1 cellular context compared by ENCODE assay signal in the genomic region with DNA sequence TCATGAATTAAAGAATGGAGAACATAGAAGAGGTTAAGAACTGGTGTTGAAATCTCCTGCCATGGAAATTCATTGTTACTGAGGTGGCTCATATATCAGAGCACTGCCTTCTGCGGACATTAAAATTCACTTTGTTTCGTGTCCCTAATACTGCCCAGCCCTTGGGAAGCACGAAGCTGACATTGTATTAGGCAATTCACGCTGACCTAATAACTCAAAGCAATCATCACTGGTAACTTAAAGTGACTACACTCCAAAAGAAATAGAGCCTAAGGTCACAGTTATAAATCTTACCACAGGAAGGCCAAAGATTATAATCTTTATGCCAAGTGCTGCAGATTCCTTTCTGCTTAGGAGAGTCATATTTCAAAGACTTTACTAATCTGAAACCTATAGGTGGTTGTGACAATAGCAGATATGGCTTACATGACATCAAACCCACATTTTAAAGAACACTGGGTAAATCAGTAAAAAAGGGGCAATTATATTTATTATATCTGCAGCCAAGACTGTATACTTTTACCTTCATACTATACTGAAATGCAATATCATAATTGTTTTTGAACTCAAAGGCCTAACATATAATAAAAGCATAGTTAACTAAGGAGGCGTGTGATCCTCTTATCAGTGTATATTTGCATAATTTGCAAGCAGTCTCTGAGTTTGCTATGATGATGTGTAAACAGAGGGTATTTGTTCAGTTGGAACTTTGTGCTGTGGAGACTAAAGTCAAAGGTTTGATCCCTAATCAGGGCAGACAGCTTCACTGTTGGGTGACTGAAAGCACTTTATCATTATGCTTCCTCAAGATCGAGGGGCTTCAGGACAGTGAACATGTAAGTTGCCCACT.
A peak's percentile ranks its signal among the peaks of the same experiment; 100 is the strongest.
TF ChIP-seq lines count a peak whose summit lies in the region.

No MANE protein-coding gene starts in this region.

TF ChIP-seq in HEK293, 187 proteins besides CTCF, POLR2A, EP300 and RAD21 (continued from another document and continues in another):
- TF ChIP-seq, protein P1, sequence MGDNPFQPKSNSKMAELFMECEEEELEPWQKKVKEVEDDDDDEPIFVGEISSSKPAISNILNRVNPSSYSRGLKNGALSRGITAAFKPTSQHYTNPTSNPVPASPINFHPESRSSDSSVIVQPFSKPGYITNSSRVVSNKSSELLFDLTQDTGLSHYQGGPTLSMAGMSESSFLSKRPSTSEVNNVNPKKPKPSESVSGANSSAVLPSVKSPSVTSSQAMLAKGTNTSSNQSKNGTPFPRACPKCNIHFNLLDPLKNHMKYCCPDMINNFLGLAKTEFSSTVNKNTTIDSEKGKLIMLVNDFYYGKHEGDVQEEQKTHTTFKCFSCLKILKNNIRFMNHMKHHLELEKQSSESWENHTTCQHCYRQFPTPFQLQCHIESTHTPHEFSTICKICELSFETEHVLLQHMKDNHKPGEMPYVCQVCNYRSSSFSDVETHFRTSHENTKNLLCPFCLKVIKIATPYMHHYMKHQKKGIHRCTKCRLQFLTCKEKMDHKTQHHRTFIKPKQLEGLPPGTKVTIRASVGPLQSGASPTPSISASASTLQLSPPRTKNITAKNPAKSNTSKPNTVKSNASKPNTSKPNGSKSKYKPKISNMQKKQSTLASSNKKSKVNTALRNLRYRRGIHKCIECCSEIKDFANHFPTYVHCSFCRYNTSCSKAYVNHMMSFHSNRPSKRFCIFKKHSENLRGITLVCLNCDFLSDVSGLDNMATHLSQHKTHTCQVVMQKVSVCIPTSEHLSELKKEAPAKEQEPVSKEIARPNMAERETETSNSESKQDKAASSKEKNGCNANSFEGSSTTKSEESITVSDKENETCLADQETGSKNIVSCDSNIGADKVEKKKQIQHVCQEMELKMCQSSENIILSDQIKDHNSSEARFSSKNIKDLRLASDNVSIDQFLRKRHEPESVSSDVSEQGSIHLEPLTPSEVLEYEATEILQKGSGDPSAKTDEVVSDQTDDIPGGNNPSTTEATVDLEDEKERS (tag by site-specific recombination; IDR thresholded peaks at IDR 0.05) = no peak
- no peak for TF ChIP-seq SETDB1 (IDR thresholded peaks at IDR 0.05; ENCODE audit: insufficient read length, low read length)
- TF ChIP-seq, protein P2, sequence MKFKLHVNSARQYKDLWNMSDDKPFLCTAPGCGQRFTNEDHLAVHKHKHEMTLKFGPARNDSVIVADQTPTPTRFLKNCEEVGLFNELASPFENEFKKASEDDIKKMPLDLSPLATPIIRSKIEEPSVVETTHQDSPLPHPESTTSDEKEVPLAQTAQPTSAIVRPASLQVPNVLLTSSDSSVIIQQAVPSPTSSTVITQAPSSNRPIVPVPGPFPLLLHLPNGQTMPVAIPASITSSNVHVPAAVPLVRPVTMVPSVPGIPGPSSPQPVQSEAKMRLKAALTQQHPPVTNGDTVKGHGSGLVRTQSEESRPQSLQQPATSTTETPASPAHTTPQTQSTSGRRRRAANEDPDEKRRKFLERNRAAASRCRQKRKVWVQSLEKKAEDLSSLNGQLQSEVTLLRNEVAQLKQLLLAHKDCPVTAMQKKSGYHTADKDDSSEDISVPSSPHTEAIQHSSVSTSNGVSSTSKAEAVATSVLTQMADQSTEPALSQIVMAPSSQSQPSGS (tag by site-specific recombination; IDR thresholded peaks at IDR 0.05; ENCODE audit: low read depth) = peak; percentile 62
- TF ChIP-seq ZBTB20 (tag by site-specific recombination; IDR thresholded peaks at IDR 0.05) = 0 out of 2 replicates have a peak, but pooled peaks have one; percentile 19
- TF ChIP-seq ZNF76 (tag by site-specific recombination; IDR thresholded peaks at IDR 0.05; ENCODE audit: borderline replicate concordance, low read depth) = peak; percentile 68; the same call in 1 of the 2 replicates
- TF ChIP-seq ZNF214 (tag by site-specific recombination; IDR thresholded peaks at IDR 0.05; ENCODE audit: borderline replicate concordance) = no peak
- no peak for TF ChIP-seq ZNF777 (tag by site-specific recombination; IDR thresholded peaks at IDR 0.05; ENCODE audit: borderline replicate concordance)
- TF ChIP-seq YY2 (tag by site-specific recombination; IDR thresholded peaks at IDR 0.05) = no peak
- no peak for TF ChIP-seq ZNF404 (tag by site-specific recombination; IDR thresholded peaks at IDR 0.05)
- 0 out of 2 replicates have a peak, but pooled peaks have one; percentile 25 for TF ChIP-seq ZNF624 (tag by site-specific recombination; IDR thresholded peaks at IDR 0.05)
- TF ChIP-seq, protein P3, sequence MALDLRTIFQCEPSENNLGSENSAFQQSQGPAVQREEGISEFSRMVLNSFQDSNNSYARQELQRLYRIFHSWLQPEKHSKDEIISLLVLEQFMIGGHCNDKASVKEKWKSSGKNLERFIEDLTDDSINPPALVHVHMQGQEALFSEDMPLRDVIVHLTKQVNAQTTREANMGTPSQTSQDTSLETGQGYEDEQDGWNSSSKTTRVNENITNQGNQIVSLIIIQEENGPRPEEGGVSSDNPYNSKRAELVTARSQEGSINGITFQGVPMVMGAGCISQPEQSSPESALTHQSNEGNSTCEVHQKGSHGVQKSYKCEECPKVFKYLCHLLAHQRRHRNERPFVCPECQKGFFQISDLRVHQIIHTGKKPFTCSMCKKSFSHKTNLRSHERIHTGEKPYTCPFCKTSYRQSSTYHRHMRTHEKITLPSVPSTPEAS (tag by site-specific recombination; IDR thresholded peaks at IDR 0.05) = peak; percentile 44; the same call in 1 of the 2 replicates
- no peak for TF ChIP-seq ZNF19 (tag by site-specific recombination; IDR thresholded peaks at IDR 0.05; ENCODE audit: low read depth)
- TF ChIP-seq, protein P4, sequence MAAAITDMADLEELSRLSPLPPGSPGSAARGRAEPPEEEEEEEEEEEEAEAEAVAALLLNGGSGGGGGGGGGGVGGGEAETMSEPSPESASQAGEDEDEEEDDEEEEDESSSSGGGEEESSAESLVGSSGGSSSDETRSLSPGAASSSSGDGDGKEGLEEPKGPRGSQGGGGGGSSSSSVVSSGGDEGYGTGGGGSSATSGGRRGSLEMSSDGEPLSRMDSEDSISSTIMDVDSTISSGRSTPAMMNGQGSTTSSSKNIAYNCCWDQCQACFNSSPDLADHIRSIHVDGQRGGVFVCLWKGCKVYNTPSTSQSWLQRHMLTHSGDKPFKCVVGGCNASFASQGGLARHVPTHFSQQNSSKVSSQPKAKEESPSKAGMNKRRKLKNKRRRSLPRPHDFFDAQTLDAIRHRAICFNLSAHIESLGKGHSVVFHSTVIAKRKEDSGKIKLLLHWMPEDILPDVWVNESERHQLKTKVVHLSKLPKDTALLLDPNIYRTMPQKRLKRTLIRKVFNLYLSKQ (tag by site-specific recombination; IDR thresholded peaks at IDR 0.05; ENCODE audit: borderline replicate concordance) = no peak
- TF ChIP-seq, protein P5, sequence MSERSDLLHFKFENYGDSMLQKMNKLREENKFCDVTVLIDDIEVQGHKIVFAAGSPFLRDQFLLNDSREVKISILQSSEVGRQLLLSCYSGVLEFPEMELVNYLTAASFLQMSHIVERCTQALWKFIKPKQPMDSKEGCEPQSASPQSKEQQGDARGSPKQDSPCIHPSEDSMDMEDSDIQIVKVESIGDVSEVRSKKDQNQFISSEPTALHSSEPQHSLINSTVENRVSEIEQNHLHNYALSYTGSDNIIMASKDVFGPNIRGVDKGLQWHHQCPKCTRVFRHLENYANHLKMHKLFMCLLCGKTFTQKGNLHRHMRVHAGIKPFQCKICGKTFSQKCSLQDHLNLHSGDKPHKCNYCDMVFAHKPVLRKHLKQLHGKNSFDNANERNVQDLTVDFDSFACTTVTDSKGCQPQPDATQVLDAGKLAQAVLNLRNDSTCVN (tag by site-specific recombination; optimal IDR thresholded peaks at IDR 0.05) = no peak
- TF ChIP-seq ZNF416 (tag by site-specific recombination; IDR thresholded peaks at IDR 0.05) = no peak
- TF ChIP-seq, protein P6, sequence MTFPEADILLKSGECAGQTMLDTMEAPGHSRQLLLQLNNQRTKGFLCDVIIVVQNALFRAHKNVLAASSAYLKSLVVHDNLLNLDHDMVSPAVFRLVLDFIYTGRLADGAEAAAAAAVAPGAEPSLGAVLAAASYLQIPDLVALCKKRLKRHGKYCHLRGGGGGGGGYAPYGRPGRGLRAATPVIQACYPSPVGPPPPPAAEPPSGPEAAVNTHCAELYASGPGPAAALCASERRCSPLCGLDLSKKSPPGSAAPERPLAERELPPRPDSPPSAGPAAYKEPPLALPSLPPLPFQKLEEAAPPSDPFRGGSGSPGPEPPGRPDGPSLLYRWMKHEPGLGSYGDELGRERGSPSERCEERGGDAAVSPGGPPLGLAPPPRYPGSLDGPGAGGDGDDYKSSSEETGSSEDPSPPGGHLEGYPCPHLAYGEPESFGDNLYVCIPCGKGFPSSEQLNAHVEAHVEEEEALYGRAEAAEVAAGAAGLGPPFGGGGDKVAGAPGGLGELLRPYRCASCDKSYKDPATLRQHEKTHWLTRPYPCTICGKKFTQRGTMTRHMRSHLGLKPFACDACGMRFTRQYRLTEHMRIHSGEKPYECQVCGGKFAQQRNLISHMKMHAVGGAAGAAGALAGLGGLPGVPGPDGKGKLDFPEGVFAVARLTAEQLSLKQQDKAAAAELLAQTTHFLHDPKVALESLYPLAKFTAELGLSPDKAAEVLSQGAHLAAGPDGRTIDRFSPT (tag by site-specific recombination; IDR thresholded peaks at IDR 0.05) = no peak
- peak; percentile 76; the same call in 1 of the 2 replicates for TF ChIP-seq ZNF146 (tag by site-specific recombination; IDR thresholded peaks at IDR 0.05)
- no peak for TF ChIP-seq ZNF184 (tag by site-specific recombination; IDR thresholded peaks at IDR 0.05)
- TF ChIP-seq ZSCAN16 (tag by site-specific recombination; IDR thresholded peaks at IDR 0.05) = no peak
- TF ChIP-seq ZNF561 (tag by site-specific recombination; IDR thresholded peaks at IDR 0.05; ENCODE audit: borderline replicate concordance) = peak; percentile 87
- TF ChIP-seq ZNF23 (tag by site-specific recombination; IDR thresholded peaks at IDR 0.05; ENCODE audit: borderline replicate concordance) = no peak
- TF ChIP-seq ZNF121 (tag by site-specific recombination; IDR thresholded peaks at IDR 0.05) = no peak
- peak; percentile 98 for TF ChIP-seq ZEB2 (tag by site-specific recombination; IDR thresholded peaks at IDR 0.05)
- no peak for TF ChIP-seq TRIM28 (IDR thresholded peaks at IDR 0.05; ENCODE audit: borderline replicate concordance, low read length)
- TF ChIP-seq, protein P7, sequence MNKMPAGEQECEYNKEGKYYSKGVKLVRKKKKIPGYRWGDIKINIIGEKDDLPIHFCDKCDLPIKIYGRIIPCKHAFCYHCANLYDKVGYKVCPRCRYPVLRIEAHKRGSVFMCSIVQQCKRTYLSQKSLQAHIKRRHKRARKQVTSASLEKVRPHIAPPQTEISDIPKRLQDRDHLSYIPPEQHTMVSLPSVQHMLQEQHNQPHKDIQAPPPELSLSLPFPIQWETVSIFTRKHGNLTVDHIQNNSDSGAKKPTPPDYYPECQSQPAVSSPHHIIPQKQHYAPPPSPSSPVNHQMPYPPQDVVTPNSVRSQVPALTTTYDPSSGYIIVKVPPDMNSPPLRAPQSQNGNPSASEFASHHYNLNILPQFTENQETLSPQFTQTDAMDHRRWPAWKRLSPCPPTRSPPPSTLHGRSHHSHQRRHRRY (tag by site-specific recombination; IDR thresholded peaks at IDR 0.05) = peak; percentile 27; the same call in 1 of the 2 replicates
- TF ChIP-seq, protein P8, sequence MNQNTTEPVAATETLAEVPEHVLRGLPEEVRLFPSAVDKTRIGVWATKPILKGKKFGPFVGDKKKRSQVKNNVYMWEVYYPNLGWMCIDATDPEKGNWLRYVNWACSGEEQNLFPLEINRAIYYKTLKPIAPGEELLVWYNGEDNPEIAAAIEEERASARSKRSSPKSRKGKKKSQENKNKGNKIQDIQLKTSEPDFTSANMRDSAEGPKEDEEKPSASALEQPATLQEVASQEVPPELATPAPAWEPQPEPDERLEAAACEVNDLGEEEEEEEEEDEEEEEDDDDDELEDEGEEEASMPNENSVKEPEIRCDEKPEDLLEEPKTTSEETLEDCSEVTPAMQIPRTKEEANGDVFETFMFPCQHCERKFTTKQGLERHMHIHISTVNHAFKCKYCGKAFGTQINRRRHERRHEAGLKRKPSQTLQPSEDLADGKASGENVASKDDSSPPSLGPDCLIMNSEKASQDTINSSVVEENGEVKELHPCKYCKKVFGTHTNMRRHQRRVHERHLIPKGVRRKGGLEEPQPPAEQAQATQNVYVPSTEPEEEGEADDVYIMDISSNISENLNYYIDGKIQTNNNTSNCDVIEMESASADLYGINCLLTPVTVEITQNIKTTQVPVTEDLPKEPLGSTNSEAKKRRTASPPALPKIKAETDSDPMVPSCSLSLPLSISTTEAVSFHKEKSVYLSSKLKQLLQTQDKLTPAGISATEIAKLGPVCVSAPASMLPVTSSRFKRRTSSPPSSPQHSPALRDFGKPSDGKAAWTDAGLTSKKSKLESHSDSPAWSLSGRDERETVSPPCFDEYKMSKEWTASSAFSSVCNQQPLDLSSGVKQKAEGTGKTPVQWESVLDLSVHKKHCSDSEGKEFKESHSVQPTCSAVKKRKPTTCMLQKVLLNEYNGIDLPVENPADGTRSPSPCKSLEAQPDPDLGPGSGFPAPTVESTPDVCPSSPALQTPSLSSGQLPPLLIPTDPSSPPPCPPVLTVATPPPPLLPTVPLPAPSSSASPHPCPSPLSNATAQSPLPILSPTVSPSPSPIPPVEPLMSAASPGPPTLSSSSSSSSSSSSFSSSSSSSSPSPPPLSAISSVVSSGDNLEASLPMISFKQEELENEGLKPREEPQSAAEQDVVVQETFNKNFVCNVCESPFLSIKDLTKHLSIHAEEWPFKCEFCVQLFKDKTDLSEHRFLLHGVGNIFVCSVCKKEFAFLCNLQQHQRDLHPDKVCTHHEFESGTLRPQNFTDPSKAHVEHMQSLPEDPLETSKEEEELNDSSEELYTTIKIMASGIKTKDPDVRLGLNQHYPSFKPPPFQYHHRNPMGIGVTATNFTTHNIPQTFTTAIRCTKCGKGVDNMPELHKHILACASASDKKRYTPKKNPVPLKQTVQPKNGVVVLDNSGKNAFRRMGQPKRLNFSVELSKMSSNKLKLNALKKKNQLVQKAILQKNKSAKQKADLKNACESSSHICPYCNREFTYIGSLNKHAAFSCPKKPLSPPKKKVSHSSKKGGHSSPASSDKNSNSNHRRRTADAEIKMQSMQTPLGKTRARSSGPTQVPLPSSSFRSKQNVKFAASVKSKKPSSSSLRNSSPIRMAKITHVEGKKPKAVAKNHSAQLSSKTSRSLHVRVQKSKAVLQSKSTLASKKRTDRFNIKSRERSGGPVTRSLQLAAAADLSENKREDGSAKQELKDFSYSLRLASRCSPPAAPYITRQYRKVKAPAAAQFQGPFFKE (tag by site-specific recombination; IDR thresholded peaks at IDR 0.05; ENCODE audit: borderline replicate concordance) = no peak
- TF ChIP-seq, protein P9, sequence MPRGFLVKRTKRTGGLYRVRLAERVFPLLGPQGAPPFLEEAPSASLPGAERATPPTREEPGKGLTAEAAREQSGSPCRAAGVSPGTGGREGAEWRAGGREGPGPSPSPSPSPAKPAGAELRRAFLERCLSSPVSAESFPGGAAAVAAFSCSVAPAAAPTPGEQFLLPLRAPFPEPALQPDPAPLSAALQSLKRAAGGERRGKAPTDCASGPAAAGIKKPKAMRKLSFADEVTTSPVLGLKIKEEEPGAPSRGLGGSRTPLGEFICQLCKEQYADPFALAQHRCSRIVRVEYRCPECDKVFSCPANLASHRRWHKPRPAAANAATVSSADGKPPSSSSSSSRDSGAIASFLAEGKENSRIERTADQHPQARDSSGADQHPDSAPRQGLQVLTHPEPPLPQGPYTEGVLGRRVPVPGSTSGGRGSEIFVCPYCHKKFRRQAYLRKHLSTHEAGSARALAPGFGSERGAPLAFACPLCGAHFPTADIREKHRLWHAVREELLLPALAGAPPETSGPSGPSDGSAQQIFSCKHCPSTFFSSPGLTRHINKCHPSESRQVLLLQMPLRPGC (tag by site-specific recombination; IDR thresholded peaks at IDR 0.05) = peak; percentile 96
- 0 out of 2 replicates have a peak, but pooled peaks have one; percentile 19 for TF ChIP-seq ZFP37 (tag by site-specific recombination; IDR thresholded peaks at IDR 0.05)
- TF ChIP-seq ZNF621 (tag by site-specific recombination; IDR thresholded peaks at IDR 0.05) = no peak
- no peak for TF ChIP-seq ZNF585B (tag by site-specific recombination; IDR thresholded peaks at IDR 0.05)
- peak; percentile 99 for TF ChIP-seq FEZF1 (tag by site-specific recombination; IDR thresholded peaks at IDR 0.05)
- peak; percentile 6 for TF ChIP-seq ZNF510 (tag by site-specific recombination; IDR thresholded peaks at IDR 0.05; ENCODE audit: insufficient replicate concordance)
